ENCODE assay signal across 1 cellular context in genomic region chr1:40862008-40862863, GRCh38.
A peak's percentile ranks its signal among the peaks of the same experiment; 100 is the strongest.
TF ChIP-seq lines count a peak whose summit lies in the region.

TSS of gene CITED4 (minus strand) at chr1:40862363. CDS start at chr1:40862127, 236 bp downstream.

TF ChIP-seq in HepG2, 621 proteins besides CTCF, POLR2A, EP300 and RAD21 (continued from another document and continues in another):
- TF ChIP-seq ZNF281 (CRISPR knock-in tag; IDR thresholded peaks at IDR 0.05; ENCODE audit: borderline replicate concordance) (no peak), U2AF2 (IDR thresholded peaks at IDR 0.05; ENCODE audit: low read depth, low read length) (no peak), AKAP8 (CRISPR knock-in tag; IDR thresholded peaks at IDR 0.05) (peak; percentile 38; the same call in 1 of the 2 replicates), KAT8 (CRISPR knock-in tag; IDR thresholded peaks at IDR 0.05) (peak; percentile 58; the same call in 1 of the 2 replicates), SUZ12 (IDR thresholded peaks at IDR 0.05; ENCODE audit: low read depth, low read length) (no peak), GLMP (CRISPR knock-in tag; IDR thresholded peaks at IDR 0.05; ENCODE audit: borderline replicate concordance) (no peak), TERF1 (CRISPR knock-in tag; IDR thresholded peaks at IDR 0.05) (no peak), SAFB2 (CRISPR knock-in tag; IDR thresholded peaks at IDR 0.05; ENCODE audit: borderline replicate concordance, low read depth) (no peak), ZNF44 (CRISPR knock-in tag; IDR thresholded peaks at IDR 0.05) (no peak), ARNTL (CRISPR knock-in tag; IDR thresholded peaks at IDR 0.05) (no peak), ARID2 (CRISPR knock-in tag; IDR thresholded peaks at IDR 0.05; ENCODE audit: borderline replicate concordance) (no peak), AFF4 (CRISPR knock-in tag; IDR thresholded peaks at IDR 0.05) (no peak), ZNF142 (CRISPR knock-in tag; IDR thresholded peaks at IDR 0.05) (no peak), IRF9 (CRISPR knock-in tag; IDR thresholded peaks at IDR 0.05; ENCODE audit: borderline replicate concordance) (peak; percentile 45; the same call in 1 of the 2 replicates), RARG (CRISPR knock-in tag; IDR thresholded peaks at IDR 0.05; ENCODE audit: low read depth) (no peak), FOXP4 (CRISPR knock-in tag; IDR thresholded peaks at IDR 0.05) (0 out of 2 replicates have a peak, but pooled peaks have one; percentile 24), ZNF788 (CRISPR knock-in tag; IDR thresholded peaks at IDR 0.05; ENCODE audit: borderline replicate concordance) (peak; percentile 80; the same call in 1 of the 2 replicates), KIAA2018 (CRISPR knock-in tag; IDR thresholded peaks at IDR 0.05; ENCODE audit: borderline replicate concordance) (no peak), ZFYVE20 (CRISPR knock-in tag; IDR thresholded peaks at IDR 0.05; ENCODE audit: borderline replicate concordance, low read depth) (no peak), KDM5A (IDR thresholded peaks at IDR 0.05; ENCODE audit: borderline replicate concordance, low read length) (no peak), ERF (CRISPR knock-in tag; IDR thresholded peaks at IDR 0.05) (no peak), JUNB (CRISPR knock-in tag; IDR thresholded peaks at IDR 0.05; ENCODE audit: borderline replicate concordance) (no peak), PHF5A (CRISPR knock-in tag; IDR thresholded peaks at IDR 0.05; ENCODE audit: low read depth, unreplicated experiment) (no peak), GATAD1 (CRISPR knock-in tag; IDR thresholded peaks at IDR 0.05) (no peak), TRIM24 (CRISPR knock-in tag; IDR thresholded peaks at IDR 0.05) (no peak)
